ENCODE assay signal across 13 cellular contexts in the genomic region with DNA sequence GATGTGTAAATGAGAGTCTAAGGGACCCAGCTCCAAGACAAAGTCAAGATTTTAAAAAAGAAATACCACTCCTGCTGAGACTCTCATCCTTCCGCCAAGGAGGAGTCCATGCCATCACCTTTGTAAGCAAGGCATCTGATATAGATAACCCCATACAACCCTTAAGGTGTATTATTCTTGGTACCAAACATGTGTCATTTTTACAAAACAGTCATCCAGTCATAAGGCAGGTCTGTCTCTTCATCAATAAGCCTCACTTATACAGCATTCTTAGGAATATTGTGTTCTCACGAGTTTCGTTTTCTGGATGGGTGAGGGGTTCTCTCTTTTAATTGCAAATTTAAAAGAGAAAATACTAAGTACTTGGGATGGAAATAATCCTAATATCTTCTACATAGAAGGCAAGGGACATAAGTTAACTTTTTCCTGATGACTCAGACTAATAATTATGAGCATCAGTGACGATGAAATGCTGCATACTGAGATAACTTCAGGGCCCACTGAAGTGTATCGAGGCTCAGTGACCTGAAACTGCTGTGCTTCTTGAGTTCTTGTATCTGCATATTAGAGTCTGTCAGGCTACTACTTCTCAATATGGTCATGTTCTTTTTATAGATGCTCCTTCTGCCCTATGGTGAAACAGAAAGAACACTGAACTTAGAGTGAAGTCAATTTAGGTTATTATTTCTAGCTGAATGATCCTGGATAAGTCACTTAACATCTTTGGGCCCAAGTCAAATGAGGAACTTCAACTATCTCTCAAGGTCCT.
DNase-seq lines count a peak whose midpoint lies in the region; ATAC-seq, FAIRE-seq and TF ChIP-seq lines count a peak whose summit lies in the region.
"Had no signal": no experiment of that assay in that cellular context is flagged by ENCODE, and none has a peak within 500 bp of the region (broad histone marks: within the 10 kb centered on the region; RNA-seq: fewer than 3 reads in every experiment).

No MANE protein-coding gene starts in this region.

- TF ChIP-seq POLR2A in GM12892 (IDR thresholded peaks at IDR 0.05; ENCODE audit: low read depth, low read length) = no peak

- H3K4me3 ChIP-seq in SU-DHL-6 (ENCODE audit: insufficient read depth, low read length, poor library complexity, severe bottlenecking) = peak overlapping the region; percentile 16

- H2AFZ ChIP-seq in SU-DHL-6 (ENCODE audit: low read depth, low read length, severe bottlenecking) = peak overlapping the region; percentile 5

- no peaks in the 10 kb centered on the region for H3K9me2 ChIP-seq in SU-DHL-6 (replicated peaks; ENCODE audit: insufficient read depth, low read length)

- peak overlapping the region; percentile 73 for H3K4me2 ChIP-seq in SU-DHL-6 (ENCODE audit: low read depth, low read length, poor library complexity, severe bottlenecking)

- H3F3A ChIP-seq in SU-DHL-6 (ENCODE audit: insufficient read depth) = peaks cover 34% of the 10 kb centered on the region

- DNase-seq in GM12892 (ENCODE audit: insufficient read length) (peak; percentile 2), NCI-H1694 treated with DMSO at 0.1 percent for 48 hours (lab: John Stamatoyannopoulos, UW) (no peak), HTR-8/SVneo (ENCODE audit: insufficient read length, low spot score) (no peak), NCI-H2196 (lab: John Stamatoyannopoulos, UW; ENCODE audit: unreplicated experiment) (no peak), NCI-H2107 treated with DMSO at 0.1 percent for 48 hours (lab: John Stamatoyannopoulos, UW; ENCODE audit: unreplicated experiment) (no peak)
- DNase-seq: activated CD4-positive, alpha-beta T cell treated with anti-CD3 and anti-CD28 coated beads for 1 hour; aorta; DMS153; foreskin keratinocyte; stimulated activated CD4-positive, alpha-beta T cell treated with anti-CD3 and anti-CD28 coated beads, Interleukin-4, amount 100 ng/mL, for 4 hours had no signal

- no peaks in the 10 kb centered on the region for H3K27me3 ChIP-seq in SU-DHL-6 (ENCODE audit: low read length)
- H3K27me3 ChIP-seq: foreskin keratinocyte had no signal

- no peaks in the 10 kb centered on the region for H4K20me1 ChIP-seq in SU-DHL-6 (ENCODE audit: low read depth, low read length)

- H3K27ac ChIP-seq in SU-DHL-6 (ENCODE audit: low read depth, low read length) = peak overlapping the region; percentile 96
- H3K27ac ChIP-seq: foreskin keratinocyte had no signal

- FAIRE-seq in GM12892 (lab: Jason Lieb, UNC) (peak; percentile 92), HTR-8/SVneo (lab: Jason Lieb, UNC) (no peak)

- H3K79me2 ChIP-seq in SU-DHL-6 (ENCODE audit: insufficient read depth, low read length) = peaks cover 46% of the 10 kb centered on the region; the same call in 1 of the 2 replicates

- no peak for TF ChIP-seq CTCF in SU-DHL-6 (IDR thresholded peaks at IDR 0.05; ENCODE audit: insufficient read depth, low read length, poor library complexity, severe bottlenecking)

- H3K9ac ChIP-seq in SU-DHL-6 (ENCODE audit: low read length) = peak overlapping the region; percentile 45

- no peaks in the 10 kb centered on the region for H3K9me3 ChIP-seq in SU-DHL-6 (ENCODE audit: insufficient read depth, low read length)

- H3K36me3 ChIP-seq in SU-DHL-6 (ENCODE audit: low read length) = no peaks in the 10 kb centered on the region

- ATAC-seq in GM19452 (IDR thresholded peaks at IDR 0.05; ENCODE audit: unreplicated experiment) = peak; percentile 99
- ATAC-seq in HG02981 (IDR thresholded peaks at IDR 0.05; ENCODE audit: unreplicated experiment) = peak; percentile 100
- ATAC-seq: foreskin keratinocyte had no signal
